Comparison of ENCODE assay signal across 19 cellular contexts in genomic region chr10:45441791-45442190, GRCh38.
"Had no signal": no experiment of that assay in that cellular context is flagged by ENCODE, and none has a peak within 500 bp of the region (broad histone marks: within the 10 kb centered on the region; RNA-seq: fewer than 3 reads in every experiment).

No MANE protein-coding gene starts in this region.

- H3K27ac Mint-ChIP-seq: activated naive CD4-positive, alpha-beta T cell treated with anti-CD3 and anti-CD28 coated beads for 36 hours; activated T-helper 1 cell treated with anti-CD3 and anti-CD28 coated beads, Interleukin-12 subunit alpha, Interleukin-12 subunit beta, Interleukin-2, Interleukin-4 antibody, amounts not matched to agents 30 ng/mL and 10 ng/mL and 1 ng/mL, durations not matched to agents 14 hours and 24 hours and 36 hours; nephron progenitor cell had no signal

- H3K4me3 ChIP-seq: stomach, thyroid gland had no signal

- H3K9me3 Mint-ChIP-seq: activated B cell treated with CpG ODN at 0.5 μM for 24 hours; activated naive CD4-positive, alpha-beta T cell treated with anti-CD3 and anti-CD28 coated beads for 36 hours; activated T-helper 1 cell treated with anti-CD3 and anti-CD28 coated beads, Interleukin-12 subunit alpha, Interleukin-12 subunit beta, Interleukin-2, Interleukin-4 antibody, amounts not matched to agents 30 ng/mL and 10 ng/mL and 1 ng/mL, durations not matched to agents 14 hours and 24 hours and 36 hours; T-helper 2 cell treated with Interferon-gamma antibody and Interleukin-4, amounts not matched to agents 5 μg/mL and 100 μg/mL, for 36 hours had no signal

- H3K36me3 ChIP-seq: brain microvascular endothelial cell, thyroid gland had no signal

- H3K27me3 ChIP-seq: brain microvascular endothelial cell, thyroid gland had no signal

- H3K27me3 Mint-ChIP-seq: activated B cell treated with CpG ODN at 0.5 μM for 24 hours had no signal

- H3K27ac ChIP-seq: brain microvascular endothelial cell, stomach, thyroid gland had no signal

- H3K9me3 ChIP-seq: stomach, thyroid gland had no signal

- H3K4me3 Mint-ChIP-seq: activated B cell treated with CpG ODN at 0.5 μM for 24 hours; activated naive CD4-positive, alpha-beta T cell treated with anti-CD3 and anti-CD28 coated beads for 36 hours; activated T-helper 1 cell treated with anti-CD3 and anti-CD28 coated beads, Interleukin-12 subunit alpha, Interleukin-12 subunit beta, Interleukin-2, Interleukin-4 antibody, amounts not matched to agents 30 ng/mL and 10 ng/mL and 1 ng/mL, durations not matched to agents 14 hours and 24 hours and 36 hours; nephron progenitor cell; T-helper 2 cell treated with Interferon-gamma antibody and Interleukin-4, amounts not matched to agents 5 μg/mL and 100 μg/mL, for 36 hours had no signal

- H3K4me1 ChIP-seq: thyroid gland had no signal

- ATAC-seq: left ventricle myocardium superior, right cardiac atrium had no signal

- DNase-seq: activated B cell treated with CpG ODN at 0.5 μM for 24 hours; activated CD4-positive, alpha-beta T cell treated with anti-CD3 and anti-CD28 coated beads, Interleukin-2, amount 50 U/mL, for 4 hours; activated effector memory CD4-positive, alpha-beta T cell treated with anti-CD3 and anti-CD28 coated beads, Interleukin-2, amount 50 U/mL, for 16 hours; activated naive CD4-positive, alpha-beta T cell treated with anti-CD3 and anti-CD28 coated beads for 36 hours; amniotic stem cell; brain microvascular endothelial cell; caudate nucleus; cortex of kidney; effector CD4-positive, alpha-beta T cell; left ventricle myocardium superior; nephron progenitor cell; nucleus accumbens; right cardiac atrium; stimulated activated CD4-positive, alpha-beta T cell treated with anti-CD3 and anti-CD28 coated beads, Interleukin-15, amount 100 ng/mL, for 24 hours; stomach; T-helper 1 cell; thyroid gland had no signal
